In the genomic region with DNA sequence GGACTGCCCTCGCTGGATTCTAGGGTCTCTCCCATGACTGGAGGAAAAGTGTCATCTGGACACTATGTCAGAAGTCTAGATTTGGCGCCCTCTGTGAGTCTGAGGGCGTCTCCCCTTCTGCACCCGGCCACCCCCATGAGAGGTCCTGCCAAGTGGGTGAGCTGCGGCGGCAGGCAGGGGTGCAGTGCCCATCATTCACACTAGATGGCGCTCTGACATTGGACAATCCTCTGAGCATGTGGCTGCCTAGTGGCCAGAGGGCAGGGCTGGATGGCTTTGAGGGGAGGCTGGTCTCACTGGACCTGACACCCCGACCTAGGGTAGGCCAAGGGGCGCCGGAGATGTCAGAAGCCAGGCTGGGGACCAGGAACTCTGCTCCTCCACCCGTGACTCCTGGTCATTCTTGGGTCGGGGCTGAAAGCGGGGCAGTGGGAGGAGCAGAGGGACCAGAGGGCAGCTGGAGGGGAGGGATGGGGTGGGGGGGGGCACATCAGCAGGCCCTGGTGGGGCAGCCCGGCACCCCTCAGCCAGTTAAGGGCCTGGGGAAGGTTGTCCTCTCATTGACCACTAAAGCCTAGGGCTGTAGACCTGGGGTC, we compare ENCODE assay signal across 8 cellular contexts. TPM values are rescaled to one million over a fixed set of nuclear protein-coding genes. Genes with fewer than 3 reads are reported as not detected.
DNase-seq lines count a peak whose midpoint lies in the region; ATAC-seq and TF ChIP-seq lines count a peak whose summit lies in the region.

No MANE protein-coding gene starts in this region.

- no peaks in the 10 kb centered on the region for H4K20me1 ChIP-seq in MM.1S (ENCODE audit: insufficient read depth, low read length)

- H3K79me1 ChIP-seq in trophoblast cell (ENCODE audit: low read length) = no peaks in the 10 kb centered on the region

- no peak overlapping the region for H3K4ac ChIP-seq in trophoblast cell (ENCODE audit: low read depth, low read length)

- no peaks in the 10 kb centered on the region for H3K9me3 Mint-ChIP-seq in type B pancreatic cell

- H3K4me1 Mint-ChIP-seq in type B pancreatic cell (ENCODE audit: unreplicated experiment) = peaks cover 18% of the 10 kb centered on the region

- peak; percentile 98 for TF ChIP-seq CTCF in MM.1S (IDR thresholded peaks at IDR 0.05; ENCODE audit: low read length)
- peak; percentile 98 for TF ChIP-seq CTCF in type B pancreatic cell (conservative IDR thresholded peaks at IDR 0.05)

- no peak for ATAC-seq in HG03457 (IDR thresholded peaks at IDR 0.05; ENCODE audit: unreplicated experiment)

- no peak overlapping the region for H2BK120ac ChIP-seq in trophoblast cell (ENCODE audit: insufficient read depth, low read length, poor library complexity)

- H3K36me3 Mint-ChIP-seq in type B pancreatic cell = no peaks in the 10 kb centered on the region

- H3K27ac ChIP-seq in MM.1S (ENCODE audit: low read length) (no peak overlapping the region), SJSA1 (no peak overlapping the region), trophoblast cell (ENCODE audit: low read depth, low read length) (no peak overlapping the region)

- H3K18ac ChIP-seq in trophoblast cell (ENCODE audit: low read length) = no peak overlapping the region

- H3K27me3 ChIP-seq in MM.1S (replicated peaks; ENCODE audit: insufficient read depth, low read length) = peaks cover 32% of the 10 kb centered on the region
- 0 out of 2 replicates have a peak, but pooled peaks cover 3% of the 10 kb centered on the region for H3K27me3 ChIP-seq in SJSA1 (replicated peaks)
- peaks cover 8% of the 10 kb centered on the region for H3K27me3 ChIP-seq in trophoblast cell (ENCODE audit: insufficient read depth, low read length)

- no peak overlapping the region for H3K9ac ChIP-seq in MM.1S (ENCODE audit: low read length)
- no peak overlapping the region for H3K9ac ChIP-seq in trophoblast cell (ENCODE audit: low read length)

- no peaks in the 10 kb centered on the region for H3F3A ChIP-seq in MM.1S (ENCODE audit: insufficient read depth, low read length)

- H3K36me3 ChIP-seq in MM.1S (replicated peaks; ENCODE audit: insufficient read depth, low read length) (no peaks in the 10 kb centered on the region), SJSA1 (no peaks in the 10 kb centered on the region), trophoblast cell (ENCODE audit: control insufficient read depth in 1 of 2, insufficient read depth in 2 of 2, low read length in 2 of 2) (no peaks in the 10 kb centered on the region)

- H2AFZ ChIP-seq in MM.1S (ENCODE audit: low read length) = no peak overlapping the region
- H2AFZ ChIP-seq in trophoblast cell (ENCODE audit: insufficient read depth, low read length, poor library complexity) = no peak overlapping the region

- no peak overlapping the region for H2BK12ac ChIP-seq in trophoblast cell (ENCODE audit: low read length)

- no peak overlapping the region for H3K4me3 Mint-ChIP-seq in type B pancreatic cell

- H4K12ac ChIP-seq in trophoblast cell (ENCODE audit: low read depth, low read length) = no peak overlapping the region

- H3K4me2 ChIP-seq in MM.1S (ENCODE audit: low read depth, low read length) (no peak overlapping the region), trophoblast cell (ENCODE audit: low read length) (no peak overlapping the region)

- H4K8ac ChIP-seq in trophoblast cell (ENCODE audit: low read depth, low read length) = no peak overlapping the region

- no peak overlapping the region for H2BK5ac ChIP-seq in trophoblast cell (ENCODE audit: low read depth, low read length, poor library complexity)

- H2AK5ac ChIP-seq in trophoblast cell (ENCODE audit: low read length) = no peak overlapping the region

- H3K14ac ChIP-seq in trophoblast cell (ENCODE audit: low read length) = no peak overlapping the region

- H3K27me3 Mint-ChIP-seq in type B pancreatic cell = peaks cover 44% of the 10 kb centered on the region

- H3K4me3 ChIP-seq in MM.1S (ENCODE audit: low read length) = no peak overlapping the region
- no peak overlapping the region for H3K4me3 ChIP-seq in SJSA1
- H3K4me3 ChIP-seq in trophoblast cell (ENCODE audit: low read depth, low read length) = no peak overlapping the region

- no CpG with 5 or more reads among the region's 14 CpGs for WGBS in trophoblast cell (ENCODE audit: extremely low coverage, insufficient coverage, insufficient read length)

- H3K9me3 ChIP-seq in MM.1S (replicated peaks; ENCODE audit: insufficient read depth, low read length) = no peaks in the 10 kb centered on the region
- no peaks in the 10 kb centered on the region for H3K9me3 ChIP-seq in SJSA1 (replicated peaks)
- no peaks in the 10 kb centered on the region for H3K9me3 ChIP-seq in trophoblast cell (ENCODE audit: insufficient read depth, low read depth, low read length)

- H3K23ac ChIP-seq in trophoblast cell (ENCODE audit: low read length) = no peak overlapping the region

- no peaks in the 10 kb centered on the region for H3K79me2 ChIP-seq in MM.1S (ENCODE audit: low read length)
- no peaks in the 10 kb centered on the region for H3K79me2 ChIP-seq in trophoblast cell (ENCODE audit: control insufficient read depth, insufficient read depth, low read length, poor library complexity)

- no peak overlapping the region for H4K91ac ChIP-seq in trophoblast cell (ENCODE audit: low read depth, low read length)

- no peak overlapping the region for H3K27ac Mint-ChIP-seq in type B pancreatic cell

- DNase-seq in G401 (ENCODE audit: low spot score) (peak; percentile 81), MM.1S (peak; percentile 59), SJSA1 (ENCODE audit: low read depth in 1 of 2, low spot score in 2 of 2) (peak; percentile 58 to 71), glomerular endothelial cell (ENCODE audit: extremely low read depth, low read depth, low spot score) (peak; percentile 18), trophoblast cell (peak; percentile 64 to 81), type B pancreatic cell (ENCODE audit: extremely low spot score, unreplicated experiment) (peak; percentile 86)
- peak; percentile 73 for DNase-seq in activated gamma-delta T cell treated with anti-CD3 and anti-CD28 coated beads, Interleukin-2, amount 50 U/mL, for 16 hours (ENCODE audit: low read depth)

- no peaks in the 10 kb centered on the region for H3K9me2 ChIP-seq in MM.1S (replicated peaks; ENCODE audit: insufficient read depth, low read length)

- in situ Hi-C loops in G401 (cut with HindIII; ENCODE audit: low sequenced_read_pairs) = no loop called here

- H3K4me1 ChIP-seq in MM.1S (ENCODE audit: low read length) = no peaks in the 10 kb centered on the region
- H3K4me1 ChIP-seq in SJSA1 (replicated peaks) = no peaks in the 10 kb centered on the region
- no peaks in the 10 kb centered on the region for H3K4me1 ChIP-seq in trophoblast cell (ENCODE audit: control insufficient read depth in 1 of 2, insufficient read depth in 2 of 2, low read length in 2 of 2)

RNA-seq across cellular contexts. Expression of a gene that starts 28.0 kb away (rescaled TPM):
- 9.9 and 18.4 TPM in 2 replicates for total RNA-seq in G401 (2014; rRNA removed; shearing (Covaris generic))
- 8.5 and 12.8 TPM in 2 replicates for total RNA-seq in SJSA1 (2014; rRNA removed; shearing (Covaris generic))
- total RNA-seq in glomerular endothelial cell (3.5 and 7.8 TPM in 2 replicates), type B pancreatic cell (ENCODE audit: low replicate concordance) (9.7 and 11.8 TPM in 2 replicates)
- polyA plus RNA-seq in trophoblast cell (2013) = 0.86 and 1.1 TPM in 2 replicates

RNA-seq across cellular contexts. Expression of a gene that starts 37.7 kb away (rescaled TPM):
- 35.1 and 38.0 TPM in 2 replicates for total RNA-seq in G401 (2014; rRNA removed; shearing (Covaris generic))
- total RNA-seq in SJSA1 (2014; rRNA removed; shearing (Covaris generic)) = 6.5 and 8.0 TPM in 2 replicates
- total RNA-seq in glomerular endothelial cell (4.3 and 11.0 TPM in 2 replicates), type B pancreatic cell (ENCODE audit: low replicate concordance) (30.0 and 60.0 TPM in 2 replicates)
- 5.6 and 5.7 TPM in 2 replicates for polyA plus RNA-seq in trophoblast cell (2013)

Comparison
In these comparisons a context has a peak if more than half of its experiments do, and no peak if none do; other contexts are left out.
1. DNase-seq: peak in every context shown above with its lines; median percentile 86 in type B pancreatic cell; 81 in G401; 73 in activated gamma-delta T cell treated with anti-CD3 and anti-CD28 coated beads, Interleukin-2, amount 50 U/mL, for 16 hours; 72 in trophoblast cell; 64 in SJSA1; 59 in MM.1S; 18 in glomerular endothelial cell.